Comparison of ENCODE assay signal across 32 cellular contexts in the genomic region with DNA sequence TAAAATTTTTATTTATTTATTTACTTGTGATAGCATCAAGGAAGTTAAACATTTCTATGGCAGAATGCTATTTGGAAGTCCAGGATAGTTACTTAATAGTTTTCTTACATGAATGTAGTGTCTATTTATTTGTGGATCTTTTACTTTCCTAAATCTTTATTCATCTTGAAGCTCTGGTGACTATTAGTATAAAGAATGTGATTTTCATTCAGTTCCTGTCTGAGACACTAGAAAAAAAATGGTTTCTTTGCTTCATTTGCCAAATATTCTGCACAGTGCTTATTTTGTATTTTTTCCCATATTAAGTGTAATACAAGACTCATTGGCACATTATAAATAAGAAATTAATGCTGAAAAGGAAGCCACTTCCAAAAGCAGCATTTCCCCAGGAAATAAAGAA.
DNase-seq lines count a peak whose midpoint lies in the region; ATAC-seq and TF ChIP-seq lines count a peak whose summit lies in the region.
"Had no signal": no experiment of that assay in that cellular context is flagged by ENCODE, and none has a peak within 500 bp of the region (broad histone marks: within the 10 kb centered on the region; RNA-seq: fewer than 3 reads in every experiment).

No MANE protein-coding gene starts in this region.

- H3K27ac Mint-ChIP-seq in activated naive CD8-positive, alpha-beta T cell treated with anti-CD3 and anti-CD28 coated beads, Interleukin-2, amount 50 U/mL, for 24 hours: no peak overlapping the region
- no peak overlapping the region for H3K27ac Mint-ChIP-seq in activated naive CD4-positive, alpha-beta T cell treated with anti-CD3 and anti-CD28 coated beads, Interleukin-2, amount 10 ng/mL, durations not matched to agents 7 days and 5 days
- H3K27ac Mint-ChIP-seq in T-helper 17 cell: no peak overlapping the region
- H3K27ac Mint-ChIP-seq: activated CD4-positive, alpha-beta T cell treated with anti-CD3 and anti-CD28 coated beads for 36 hours; activated CD8-positive, alpha-beta T cell treated with anti-CD3 and anti-CD28 coated beads, Interleukin-2, amount 10 ng/mL, durations not matched to agents 7 days and 5 days; activated T-helper 17 cell treated with anti-CD3 and anti-CD28 coated beads, Interleukin-2, amount 50 U/mL, for 72 hours; IgD-negative memory B cell; stimulated activated naive CD8-positive, alpha-beta T cell treated with anti-CD3 and anti-CD28 coated beads, Interleukin-15, amount 100 ng/mL, for 72 hours; T-helper 2 cell treated with Interferon-gamma antibody and Interleukin-4, amounts not matched to agents 5 μg/mL and 100 μg/mL, for 36 hours had no signal

- CTCF ChIA-PET in A673 (lab: Charles Lee): no interaction called here
- CTCF ChIA-PET in activated naive CD4-positive, alpha-beta T cell treated with anti-CD3 and anti-CD28 coated beads, Interleukin-2, amount 10 ng/mL, durations not matched to agents 7 days and 5 days (lab: Charles Lee): no interaction called here

- no peak for TF ChIP-seq CTCF in A673 (conservative IDR thresholded peaks at IDR 0.05; ENCODE audit: low read depth, low read length)
- no peak for TF ChIP-seq CTCF in choroid plexus epithelial cell (conservative IDR thresholded peaks at IDR 0.05; ENCODE audit: low read depth, low read length)
- TF ChIP-seq CTCF in right atrium auricular region (IDR thresholded peaks at IDR 0.05): no peak

- no peaks in the 10 kb centered on the region for H3K27me3 Mint-ChIP-seq in activated naive CD8-positive, alpha-beta T cell treated with anti-CD3 and anti-CD28 coated beads, Interleukin-2, amount 50 U/mL, for 24 hours
- H3K27me3 Mint-ChIP-seq in activated naive CD4-positive, alpha-beta T cell treated with anti-CD3 and anti-CD28 coated beads, Interleukin-2, amount 10 ng/mL, durations not matched to agents 7 days and 5 days: no peaks in the 10 kb centered on the region
- no peaks in the 10 kb centered on the region for H3K27me3 Mint-ChIP-seq in T-helper 17 cell
- H3K27me3 Mint-ChIP-seq: activated CD4-positive, alpha-beta T cell treated with anti-CD3 and anti-CD28 coated beads for 36 hours; activated T-helper 17 cell treated with anti-CD3 and anti-CD28 coated beads, Interleukin-2, amount 50 U/mL, for 72 hours; CD8-positive, alpha-beta memory T cell; IgD-negative memory B cell; stimulated activated naive CD8-positive, alpha-beta T cell treated with anti-CD3 and anti-CD28 coated beads, Interleukin-15, amount 100 ng/mL, for 72 hours had no signal

- POLR2A ChIA-PET in A673 (lab: Charles Lee; ENCODE audit: low non-redundant PET): no interaction called here

- H3K36me3 ChIP-seq in A673 (ENCODE audit: insufficient read depth, low read length, poor library complexity, severe bottlenecking) (no peaks in the 10 kb centered on the region), right atrium auricular region (no peaks in the 10 kb centered on the region)
- H3K36me3 ChIP-seq: esophagus muscularis mucosa, pancreas, uterus had no signal

- H3K36me3 Mint-ChIP-seq in activated naive CD8-positive, alpha-beta T cell treated with anti-CD3 and anti-CD28 coated beads, Interleukin-2, amount 50 U/mL, for 24 hours (ENCODE audit: low read depth): no peaks in the 10 kb centered on the region
- H3K36me3 Mint-ChIP-seq in activated naive CD4-positive, alpha-beta T cell treated with anti-CD3 and anti-CD28 coated beads, Interleukin-2, amount 10 ng/mL, durations not matched to agents 7 days and 5 days: no peaks in the 10 kb centered on the region
- no peaks in the 10 kb centered on the region for H3K36me3 Mint-ChIP-seq in T-helper 17 cell (ENCODE audit: low read depth)
- H3K36me3 Mint-ChIP-seq: CD8-positive, alpha-beta memory T cell; IgD-negative memory B cell had no signal

- H3K4me1 Mint-ChIP-seq in activated naive CD8-positive, alpha-beta T cell treated with anti-CD3 and anti-CD28 coated beads, Interleukin-2, amount 50 U/mL, for 24 hours: no peaks in the 10 kb centered on the region
- no peaks in the 10 kb centered on the region for H3K4me1 Mint-ChIP-seq in activated naive CD4-positive, alpha-beta T cell treated with anti-CD3 and anti-CD28 coated beads, Interleukin-2, amount 10 ng/mL, durations not matched to agents 7 days and 5 days
- no peaks in the 10 kb centered on the region for H3K4me1 Mint-ChIP-seq in T-helper 17 cell
- H3K4me1 Mint-ChIP-seq: activated CD4-positive, alpha-beta T cell treated with anti-CD3 and anti-CD28 coated beads for 36 hours; activated T-helper 17 cell treated with anti-CD3 and anti-CD28 coated beads, Interleukin-2, amount 50 U/mL, for 72 hours; CD8-positive, alpha-beta memory T cell; stimulated activated naive CD8-positive, alpha-beta T cell treated with anti-CD3 and anti-CD28 coated beads, Interleukin-15, amount 100 ng/mL, for 72 hours had no signal

- no peak overlapping the region for H3K4me3 Mint-ChIP-seq in activated naive CD8-positive, alpha-beta T cell treated with anti-CD3 and anti-CD28 coated beads, Interleukin-2, amount 50 U/mL, for 24 hours
- no peak overlapping the region for H3K4me3 Mint-ChIP-seq in activated naive CD4-positive, alpha-beta T cell treated with anti-CD3 and anti-CD28 coated beads, Interleukin-2, amount 10 ng/mL, durations not matched to agents 7 days and 5 days
- no peak overlapping the region for H3K4me3 Mint-ChIP-seq in T-helper 17 cell
- H3K4me3 Mint-ChIP-seq: activated CD4-positive, alpha-beta T cell treated with anti-CD3 and anti-CD28 coated beads for 36 hours; activated CD8-positive, alpha-beta T cell treated with anti-CD3 and anti-CD28 coated beads, Interleukin-2, amount 10 ng/mL, durations not matched to agents 7 days and 5 days; activated T-helper 17 cell treated with anti-CD3 and anti-CD28 coated beads, Interleukin-2, amount 50 U/mL, for 72 hours; CD8-positive, alpha-beta memory T cell; IgD-negative memory B cell; stimulated activated naive CD8-positive, alpha-beta T cell treated with anti-CD3 and anti-CD28 coated beads, Interleukin-15, amount 100 ng/mL, for 72 hours; T-helper 2 cell treated with Interferon-gamma antibody and Interleukin-4, amounts not matched to agents 5 μg/mL and 100 μg/mL, for 36 hours had no signal

- H3K9me3 ChIP-seq in A673 (ENCODE audit: low read depth, low read length, poor library complexity, severe bottlenecking) (no peaks in the 10 kb centered on the region), right atrium auricular region (no peaks in the 10 kb centered on the region), T-helper 17 cell (ENCODE audit: control insufficient read depth, low read length, poor library complexity, severe bottlenecking) (no peaks in the 10 kb centered on the region)
- H3K9me3 ChIP-seq: A549, esophagus muscularis mucosa, mucosa of descending colon, pancreas, uterus had no signal

- intact Hi-C loops in A673 (cut with micrococcal nuclease; ENCODE audit: unreplicated experiment): no loop called here

- ATAC-seq in activated naive CD8-positive, alpha-beta T cell treated with anti-CD3 and anti-CD28 coated beads, Interleukin-2, amount 50 U/mL, for 24 hours: no peak
- ATAC-seq in T-helper 17 cell: no peak
- ATAC-seq: A549; activated CD4-positive, alpha-beta T cell treated with anti-CD3 and anti-CD28 coated beads for 36 hours; activated CD8-positive, alpha-beta T cell treated with anti-CD3 and anti-CD28 coated beads, Interleukin-2, amount 10 ng/mL, durations not matched to agents 7 days and 5 days; activated T-helper 17 cell treated with anti-CD3 and anti-CD28 coated beads, Interleukin-2, amount 50 U/mL, for 72 hours; HCT116; mucosa of descending colon; Panc1; pancreas; stimulated activated naive CD8-positive, alpha-beta T cell treated with anti-CD3 and anti-CD28 coated beads, Interleukin-15, amount 100 ng/mL, for 72 hours had no signal

- H3K4me3 ChIP-seq in A673 (ENCODE audit: low read depth, low read length, poor library complexity, severe bottlenecking) (no peak overlapping the region), choroid plexus epithelial cell (ENCODE audit: low read depth, low read length) (no peak overlapping the region), right atrium auricular region (no peak overlapping the region)
- H3K4me3 ChIP-seq: A549, esophagus muscularis mucosa, mucosa of descending colon, pancreas, uterus had no signal

- BruUV-seq in A673 (replicated peaks; lab: Mats Ljungman, UMichigan): no TSS peak

- peak; percentile 42 for DNase-seq in A673 (ENCODE audit: low spot score)
- peak; percentile 41 for DNase-seq in HCEC 1CT
- peak; percentile 53 for DNase-seq in choroid plexus epithelial cell (ENCODE audit: low read depth)
- peak; percentile 0 for DNase-seq in kidney tubule cell (ENCODE audit: low spot score)
- no peak for DNase-seq in right atrium auricular region (ENCODE audit: low spot score)
- no peak for DNase-seq in activated naive CD8-positive, alpha-beta T cell treated with anti-CD3 and anti-CD28 coated beads, Interleukin-2, amount 50 U/mL, for 24 hours
- DNase-seq in activated naive CD4-positive, alpha-beta T cell treated with anti-CD3 and anti-CD28 coated beads, Interleukin-2, amount 10 ng/mL, durations not matched to agents 7 days and 5 days: no peak
- DNase-seq in T-helper 17 cell: no peak
- DNase-seq: activated CD4-positive, alpha-beta T cell treated with anti-CD3 and anti-CD28 coated beads for 36 hours; activated CD8-positive, alpha-beta T cell treated with anti-CD3 and anti-CD28 coated beads, Interleukin-2, amount 10 ng/mL, durations not matched to agents 7 days and 5 days; activated naive CD4-positive, alpha-beta T cell treated with anti-CD3 and anti-CD28 coated beads, Interleukin-2, amount 50 U/mL, for 16 hours; caudate nucleus; CD8-positive, alpha-beta memory T cell; dermis blood vessel endothelial cell; hippocampal formation; left cardiac atrium; mucosa of descending colon; NCI-H2107; NCI-H748 treated with DMSO at 0.1 percent for 48 hours; pancreas; Right ventricle myocardium superior; stimulated activated CD4-positive, alpha-beta T cell treated with anti-CD3 and anti-CD28 coated beads, Interleukin-2, amount 100 ng/mL, for 24 hours; stimulated activated CD8-positive, alpha-beta memory T cell treated with anti-CD3 and anti-CD28 coated beads, Interleukin-4, amount 100 ng/mL, for 48 hours; stimulated activated naive CD8-positive, alpha-beta T cell treated with anti-CD3 and anti-CD28 coated beads, Interleukin-15, amount 100 ng/mL, for 72 hours; uterus had no signal

- no peaks in the 10 kb centered on the region for H3K9me3 Mint-ChIP-seq in activated naive CD8-positive, alpha-beta T cell treated with anti-CD3 and anti-CD28 coated beads, Interleukin-2, amount 50 U/mL, for 24 hours
- no peaks in the 10 kb centered on the region for H3K9me3 Mint-ChIP-seq in activated naive CD4-positive, alpha-beta T cell treated with anti-CD3 and anti-CD28 coated beads, Interleukin-2, amount 10 ng/mL, durations not matched to agents 7 days and 5 days
- H3K9me3 Mint-ChIP-seq: stimulated activated naive CD8-positive, alpha-beta T cell treated with anti-CD3 and anti-CD28 coated beads, Interleukin-15, amount 100 ng/mL, for 72 hours had no signal

- H3K27me3 ChIP-seq in A673 (replicated peaks; ENCODE audit: insufficient read depth, low read depth, low read length, poor library complexity) (no peaks in the 10 kb centered on the region), right atrium auricular region (no peaks in the 10 kb centered on the region)
- H3K27me3 ChIP-seq: esophagus muscularis mucosa, pancreas, uterus had no signal

- H3K4me1 ChIP-seq in A673 (ENCODE audit: insufficient read depth, low read length, poor library complexity, severe bottlenecking) (peaks cover 2% of the 10 kb centered on the region), right atrium auricular region (no peaks in the 10 kb centered on the region)
- H3K4me1 ChIP-seq: A549, esophagus muscularis mucosa, pancreas, uterus had no signal

- H3K27ac ChIP-seq in A673 (ENCODE audit: low read depth, low read length, poor library complexity, severe bottlenecking): no peak overlapping the region
- no peak overlapping the region for H3K27ac ChIP-seq in right atrium auricular region
- H3K27ac ChIP-seq: A549, esophagus muscularis mucosa, pancreas, uterus had no signal

Comparison
In these comparisons a context has a peak if more than half of its experiments do, and no peak if none do; other contexts are left out.
1. DNase-seq: peak in A673 (single experiment), HCEC 1CT (single experiment), choroid plexus epithelial cell (single experiment) and kidney tubule cell (single experiment); none in right atrium auricular region (single experiment), activated naive CD8-positive, alpha-beta T cell treated with anti-CD3 and anti-CD28 coated beads, Interleukin-2, amount 50 U/mL, for 24 hours (single experiment), activated naive CD4-positive, alpha-beta T cell treated with anti-CD3 and anti-CD28 coated beads, Interleukin-2, amount 10 ng/mL, durations not matched to agents 7 days and 5 days (single experiment) and T-helper 17 cell (0 of 3).